Comparison of ENCODE assay signal across 2 cellular contexts in the genomic region with DNA sequence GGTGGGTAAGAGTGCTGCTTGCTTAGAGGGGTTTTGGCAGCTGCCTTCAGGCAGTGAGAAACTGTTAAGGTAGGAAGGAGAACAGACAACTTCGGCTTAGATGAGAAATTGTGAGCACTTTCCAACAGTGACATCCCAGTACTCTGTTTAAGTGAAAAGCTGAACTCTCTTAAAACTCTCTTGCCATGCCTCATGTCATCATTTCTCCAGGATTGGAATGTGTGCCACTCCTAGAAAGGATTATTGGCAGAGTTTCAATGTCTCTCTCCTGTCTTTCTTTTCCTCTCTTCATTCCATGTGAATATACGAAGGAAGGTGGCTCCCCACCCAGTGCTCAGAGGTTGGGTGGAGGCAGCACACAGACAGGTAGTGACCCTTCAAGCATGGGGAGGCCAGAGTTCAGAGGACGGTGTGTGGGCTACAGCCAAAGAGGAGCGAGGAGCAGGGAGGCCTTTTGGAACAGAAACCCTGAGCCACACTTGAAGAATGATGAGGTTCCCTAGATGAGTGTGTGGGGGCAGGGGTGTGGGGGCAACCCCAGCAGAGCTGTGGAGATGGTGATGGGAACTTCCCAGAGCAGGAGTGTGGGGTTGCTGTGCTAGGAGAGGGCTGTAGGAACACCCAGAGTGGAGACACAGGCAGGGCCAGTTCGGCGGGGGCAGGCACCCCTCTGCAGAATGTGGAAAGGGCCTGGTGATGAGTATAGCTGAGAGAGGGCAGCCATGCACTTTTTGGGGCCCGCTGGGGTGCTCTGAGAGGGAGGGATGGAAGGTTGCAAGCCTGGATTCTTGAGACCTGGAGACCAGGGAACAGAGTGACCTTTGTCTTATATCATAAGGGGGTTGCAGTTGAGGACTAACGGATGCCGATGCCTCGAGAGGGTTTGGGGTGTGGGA.
TF ChIP-seq lines count a peak whose summit lies in the region.

No MANE protein-coding gene starts in this region.

TF ChIP-seq in A549, 52 proteins besides CTCF, POLR2A, EP300 and RAD21 (continued from another document):
- TF ChIP-seq KDM1A (IDR thresholded peaks at IDR 0.05; ENCODE audit: low read depth) (no peak), FOXS1 (CRISPR knock-in tag; IDR thresholded peaks at IDR 0.05) (no peak), BHLHE40 (IDR thresholded peaks at IDR 0.05; ENCODE audit: low read depth, low read length) (no peak), POLR2AphosphoS2 (conservative IDR thresholded peaks at IDR 0.05; ENCODE audit: low read length) (no peak)
TF ChIP-seq in A549: peak in this region for 0.

TF ChIP-seq in GM23338, 12 proteins besides CTCF, POLR2A, EP300 and RAD21:
- TF ChIP-seq, protein P1, sequence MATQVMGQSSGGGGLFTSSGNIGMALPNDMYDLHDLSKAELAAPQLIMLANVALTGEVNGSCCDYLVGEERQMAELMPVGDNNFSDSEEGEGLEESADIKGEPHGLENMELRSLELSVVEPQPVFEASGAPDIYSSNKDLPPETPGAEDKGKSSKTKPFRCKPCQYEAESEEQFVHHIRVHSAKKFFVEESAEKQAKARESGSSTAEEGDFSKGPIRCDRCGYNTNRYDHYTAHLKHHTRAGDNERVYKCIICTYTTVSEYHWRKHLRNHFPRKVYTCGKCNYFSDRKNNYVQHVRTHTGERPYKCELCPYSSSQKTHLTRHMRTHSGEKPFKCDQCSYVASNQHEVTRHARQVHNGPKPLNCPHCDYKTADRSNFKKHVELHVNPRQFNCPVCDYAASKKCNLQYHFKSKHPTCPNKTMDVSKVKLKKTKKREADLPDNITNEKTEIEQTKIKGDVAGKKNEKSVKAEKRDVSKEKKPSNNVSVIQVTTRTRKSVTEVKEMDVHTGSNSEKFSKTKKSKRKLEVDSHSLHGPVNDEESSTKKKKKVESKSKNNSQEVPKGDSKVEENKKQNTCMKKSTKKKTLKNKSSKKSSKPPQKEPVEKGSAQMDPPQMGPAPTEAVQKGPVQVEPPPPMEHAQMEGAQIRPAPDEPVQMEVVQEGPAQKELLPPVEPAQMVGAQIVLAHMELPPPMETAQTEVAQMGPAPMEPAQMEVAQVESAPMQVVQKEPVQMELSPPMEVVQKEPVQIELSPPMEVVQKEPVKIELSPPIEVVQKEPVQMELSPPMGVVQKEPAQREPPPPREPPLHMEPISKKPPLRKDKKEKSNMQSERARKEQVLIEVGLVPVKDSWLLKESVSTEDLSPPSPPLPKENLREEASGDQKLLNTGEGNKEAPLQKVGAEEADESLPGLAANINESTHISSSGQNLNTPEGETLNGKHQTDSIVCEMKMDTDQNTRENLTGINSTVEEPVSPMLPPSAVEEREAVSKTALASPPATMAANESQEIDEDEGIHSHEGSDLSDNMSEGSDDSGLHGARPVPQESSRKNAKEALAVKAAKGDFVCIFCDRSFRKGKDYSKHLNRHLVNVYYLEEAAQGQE (IDR thresholded peaks at IDR 0.05; ENCODE audit: unreplicated experiment), result no peak
- TF ChIP-seq, protein P2, sequence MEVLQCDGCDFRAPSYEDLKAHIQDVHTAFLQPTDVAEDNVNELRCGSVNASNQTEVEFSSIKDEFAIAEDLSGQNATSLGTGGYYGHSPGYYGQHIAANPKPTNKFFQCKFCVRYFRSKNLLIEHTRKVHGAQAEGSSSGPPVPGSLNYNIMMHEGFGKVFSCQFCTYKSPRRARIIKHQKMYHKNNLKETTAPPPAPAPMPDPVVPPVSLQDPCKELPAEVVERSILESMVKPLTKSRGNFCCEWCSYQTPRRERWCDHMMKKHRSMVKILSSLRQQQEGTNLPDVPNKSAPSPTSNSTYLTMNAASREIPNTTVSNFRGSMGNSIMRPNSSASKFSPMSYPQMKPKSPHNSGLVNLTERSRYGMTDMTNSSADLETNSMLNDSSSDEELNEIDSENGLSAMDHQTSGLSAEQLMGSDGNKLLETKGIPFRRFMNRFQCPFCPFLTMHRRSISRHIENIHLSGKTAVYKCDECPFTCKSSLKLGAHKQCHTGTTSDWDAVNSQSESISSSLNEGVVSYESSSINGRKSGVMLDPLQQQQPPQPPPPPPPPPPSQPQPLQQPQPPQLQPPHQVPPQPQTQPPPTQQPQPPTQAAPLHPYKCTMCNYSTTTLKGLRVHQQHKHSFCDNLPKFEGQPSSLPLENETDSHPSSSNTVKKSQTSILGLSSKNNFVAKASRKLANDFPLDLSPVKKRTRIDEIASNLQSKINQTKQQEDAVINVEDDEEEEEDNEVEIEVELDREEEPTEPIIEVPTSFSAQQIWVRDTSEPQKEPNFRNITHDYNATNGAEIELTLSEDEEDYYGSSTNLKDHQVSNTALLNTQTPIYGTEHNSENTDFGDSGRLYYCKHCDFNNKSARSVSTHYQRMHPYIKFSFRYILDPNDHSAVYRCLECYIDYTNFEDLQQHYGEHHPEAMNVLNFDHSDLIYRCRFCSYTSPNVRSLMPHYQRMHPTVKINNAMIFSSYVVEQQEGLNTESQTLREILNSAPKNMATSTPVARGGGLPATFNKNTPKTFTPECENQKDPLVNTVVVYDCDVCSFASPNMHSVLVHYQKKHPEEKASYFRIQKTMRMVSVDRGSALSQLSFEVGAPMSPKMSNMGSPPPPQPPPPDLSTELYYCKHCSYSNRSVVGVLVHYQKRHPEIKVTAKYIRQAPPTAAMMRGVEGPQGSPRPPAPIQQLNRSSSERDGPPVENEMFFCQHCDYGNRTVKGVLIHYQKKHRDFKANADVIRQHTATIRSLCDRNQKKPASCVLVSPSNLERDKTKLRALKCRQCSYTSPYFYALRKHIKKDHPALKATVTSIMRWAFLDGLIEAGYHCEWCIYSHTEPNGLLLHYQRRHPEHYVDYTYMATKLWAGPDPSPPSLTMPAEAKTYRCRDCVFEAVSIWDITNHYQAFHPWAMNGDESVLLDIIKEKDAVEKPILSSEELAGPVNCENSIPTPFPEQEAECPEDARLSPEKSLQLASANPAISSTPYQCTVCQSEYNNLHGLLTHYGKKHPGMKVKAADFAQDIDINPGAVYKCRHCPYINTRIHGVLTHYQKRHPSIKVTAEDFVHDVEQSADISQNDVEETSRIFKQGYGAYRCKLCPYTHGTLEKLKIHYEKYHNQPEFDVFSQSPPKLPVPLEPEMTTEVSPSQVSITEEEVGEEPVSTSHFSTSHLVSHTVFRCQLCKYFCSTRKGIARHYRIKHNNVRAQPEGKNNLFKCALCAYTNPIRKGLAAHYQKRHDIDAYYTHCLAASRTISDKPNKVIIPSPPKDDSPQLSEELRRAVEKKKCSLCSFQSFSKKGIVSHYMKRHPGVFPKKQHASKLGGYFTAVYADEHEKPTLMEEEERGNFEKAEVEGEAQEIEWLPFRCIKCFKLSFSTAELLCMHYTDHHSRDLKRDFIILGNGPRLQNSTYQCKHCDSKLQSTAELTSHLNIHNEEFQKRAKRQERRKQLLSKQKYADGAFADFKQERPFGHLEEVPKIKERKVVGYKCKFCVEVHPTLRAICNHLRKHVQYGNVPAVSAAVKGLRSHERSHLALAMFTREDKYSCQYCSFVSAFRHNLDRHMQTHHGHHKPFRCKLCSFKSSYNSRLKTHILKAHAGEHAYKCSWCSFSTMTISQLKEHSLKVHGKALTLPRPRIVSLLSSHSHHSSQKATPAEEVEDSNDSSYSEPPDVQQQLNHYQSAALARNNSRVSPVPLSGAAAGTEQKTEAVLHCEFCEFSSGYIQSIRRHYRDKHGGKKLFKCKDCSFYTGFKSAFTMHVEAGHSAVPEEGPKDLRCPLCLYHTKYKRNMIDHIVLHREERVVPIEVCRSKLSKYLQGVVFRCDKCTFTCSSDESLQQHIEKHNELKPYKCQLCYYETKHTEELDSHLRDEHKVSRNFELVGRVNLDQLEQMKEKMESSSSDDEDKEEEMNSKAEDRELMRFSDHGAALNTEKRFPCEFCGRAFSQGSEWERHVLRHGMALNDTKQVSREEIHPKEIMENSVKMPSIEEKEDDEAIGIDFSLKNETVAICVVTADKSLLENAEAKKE (CRISPR knock-in tag; IDR thresholded peaks at IDR 0.05), result no peak
- no peak for TF ChIP-seq EZH2phosphoT487 (IDR thresholded peaks at IDR 0.05; ENCODE audit: unreplicated experiment)
- no peak for TF ChIP-seq STAT1 (IDR thresholded peaks at IDR 0.05; ENCODE audit: unreplicated experiment)
- TF ChIP-seq, protein P3, sequence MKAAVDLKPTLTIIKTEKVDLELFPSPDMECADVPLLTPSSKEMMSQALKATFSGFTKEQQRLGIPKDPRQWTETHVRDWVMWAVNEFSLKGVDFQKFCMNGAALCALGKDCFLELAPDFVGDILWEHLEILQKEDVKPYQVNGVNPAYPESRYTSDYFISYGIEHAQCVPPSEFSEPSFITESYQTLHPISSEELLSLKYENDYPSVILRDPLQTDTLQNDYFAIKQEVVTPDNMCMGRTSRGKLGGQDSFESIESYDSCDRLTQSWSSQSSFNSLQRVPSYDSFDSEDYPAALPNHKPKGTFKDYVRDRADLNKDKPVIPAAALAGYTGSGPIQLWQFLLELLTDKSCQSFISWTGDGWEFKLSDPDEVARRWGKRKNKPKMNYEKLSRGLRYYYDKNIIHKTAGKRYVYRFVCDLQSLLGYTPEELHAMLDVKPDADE (IDR thresholded peaks at IDR 0.05), result no peak
- TF ChIP-seq CREB1 (CRISPR knock-in tag; IDR thresholded peaks at IDR 0.05; ENCODE audit: low read depth), result no peak
